ENCODE assay signal across 1 cellular context in the genomic region with DNA sequence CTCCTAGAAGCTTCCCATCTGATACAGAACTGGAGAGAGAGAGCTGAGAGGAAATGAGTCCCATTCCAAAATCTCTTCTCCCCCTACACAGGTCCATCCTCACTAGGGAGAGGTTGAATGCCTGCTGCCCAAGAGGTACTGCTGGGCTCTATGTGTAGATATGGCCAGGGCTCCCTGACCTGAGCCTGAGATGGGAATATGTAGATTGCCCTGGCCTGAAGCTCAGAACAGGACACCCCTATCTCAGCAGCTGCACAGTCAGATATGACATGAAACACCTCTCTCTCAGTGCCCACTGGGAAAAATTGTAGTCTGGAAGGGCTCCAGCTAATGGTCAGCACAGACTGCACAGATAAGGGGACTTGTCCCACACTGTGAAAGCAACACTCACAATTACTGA.
A peak's percentile ranks its signal among the peaks of the same experiment; 100 is the strongest.
TF ChIP-seq lines count a peak whose summit lies in the region.

No MANE protein-coding gene starts in this region.

TF ChIP-seq in HepG2, 621 proteins besides CTCF, POLR2A, EP300 and RAD21:
- TF ChIP-seq HNRNPUL1 (IDR thresholded peaks at IDR 0.05; ENCODE audit: low read depth, low read length) = no peak
- TF ChIP-seq, protein P1, sequence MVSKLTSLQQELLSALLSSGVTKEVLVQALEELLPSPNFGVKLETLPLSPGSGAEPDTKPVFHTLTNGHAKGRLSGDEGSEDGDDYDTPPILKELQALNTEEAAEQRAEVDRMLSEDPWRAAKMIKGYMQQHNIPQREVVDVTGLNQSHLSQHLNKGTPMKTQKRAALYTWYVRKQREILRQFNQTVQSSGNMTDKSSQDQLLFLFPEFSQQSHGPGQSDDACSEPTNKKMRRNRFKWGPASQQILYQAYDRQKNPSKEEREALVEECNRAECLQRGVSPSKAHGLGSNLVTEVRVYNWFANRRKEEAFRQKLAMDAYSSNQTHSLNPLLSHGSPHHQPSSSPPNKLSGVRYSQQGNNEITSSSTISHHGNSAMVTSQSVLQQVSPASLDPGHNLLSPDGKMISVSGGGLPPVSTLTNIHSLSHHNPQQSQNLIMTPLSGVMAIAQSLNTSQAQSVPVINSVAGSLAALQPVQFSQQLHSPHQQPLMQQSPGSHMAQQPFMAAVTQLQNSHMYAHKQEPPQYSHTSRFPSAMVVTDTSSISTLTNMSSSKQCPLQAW (CRISPR knock-in tag; IDR thresholded peaks at IDR 0.05) = 0 out of 2 replicates have a peak, but pooled peaks have one; percentile 12
- TF ChIP-seq ZNF350 (CRISPR knock-in tag; IDR thresholded peaks at IDR 0.05; ENCODE audit: borderline replicate concordance, low read depth) = 0 out of 2 replicates have a peak, but pooled peaks have one; percentile 33
